Comparison of ENCODE assay signal across 1 cellular context in genomic region chr1:205169248-205169647, GRCh38.
TF ChIP-seq lines count a peak whose summit lies in the region.

No MANE protein-coding gene starts in this region.

TF ChIP-seq in IMR-90, 13 proteins besides CTCF, POLR2A, EP300 and RAD21 (continued from another document):
- no peak for TF ChIP-seq ELK1 (IDR thresholded peaks at IDR 0.05; ENCODE audit: borderline replicate concordance, low read depth, low read length)
- no peak for TF ChIP-seq MXI1 (IDR thresholded peaks at IDR 0.05; ENCODE audit: borderline replicate concordance, low read depth, low read length)
- no peak for TF ChIP-seq CHD1 (IDR thresholded peaks at IDR 0.05; ENCODE audit: low read depth, low read length)
- TF ChIP-seq CEBPB (IDR thresholded peaks at IDR 0.05; ENCODE audit: low read depth, low read length) = no peak
- TF ChIP-seq RFX5 (IDR thresholded peaks at IDR 0.05; ENCODE audit: low read depth, low read length) = no peak
- no peak for TF ChIP-seq RCOR1 (IDR thresholded peaks at IDR 0.05; ENCODE audit: insufficient replicate concordance, low read length)
TF ChIP-seq in IMR-90: peak in this region for 0.
